4 cellular contexts compared by ENCODE assay signal in the genomic region with DNA sequence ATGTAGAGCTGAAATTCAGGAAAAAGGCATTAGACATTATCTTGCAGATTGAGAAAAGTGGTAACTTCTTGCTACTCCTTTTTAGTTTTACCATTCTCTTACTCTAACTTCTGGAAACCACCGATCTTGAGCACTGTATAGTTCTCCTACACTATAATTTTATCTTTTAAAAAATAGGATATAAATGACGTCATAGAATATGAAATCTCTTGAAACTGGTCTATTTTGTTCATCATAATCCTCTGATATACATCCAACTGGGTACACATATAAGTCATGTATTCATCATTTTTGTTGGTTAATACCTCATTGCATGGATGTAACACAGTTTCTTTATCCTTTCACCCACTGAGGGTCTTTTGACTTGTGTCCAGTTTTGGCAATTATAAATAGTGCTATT.
A peak's percentile ranks its signal among the peaks of the same experiment; 100 is the strongest.
TF ChIP-seq lines count a peak whose summit lies in the region.

No MANE protein-coding gene starts in this region.

TF ChIP-seq in HepG2, 621 proteins besides CTCF, POLR2A, EP300 and RAD21 (continues in another document):
- TF ChIP-seq, protein P1, sequence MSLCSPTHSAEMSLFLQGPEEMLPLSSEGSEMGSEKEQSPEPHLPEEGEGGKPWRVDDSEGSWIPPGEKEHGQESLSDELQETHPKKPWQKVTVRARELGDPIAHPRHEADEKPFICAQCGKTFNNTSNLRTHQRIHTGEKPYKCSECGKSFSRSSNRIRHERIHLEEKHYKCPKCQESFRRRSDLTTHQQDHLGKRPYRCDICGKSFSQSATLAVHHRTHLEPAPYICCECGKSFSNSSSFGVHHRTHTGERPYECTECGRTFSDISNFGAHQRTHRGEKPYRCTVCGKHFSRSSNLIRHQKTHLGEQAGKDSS (CRISPR knock-in tag; IDR thresholded peaks at IDR 0.05; ENCODE audit: borderline replicate concordance, low read depth) = no peak
- TF ChIP-seq ZBTB7A (CRISPR knock-in tag; IDR thresholded peaks at IDR 0.05) (no peak), ZNF224 (CRISPR knock-in tag; IDR thresholded peaks at IDR 0.05) (no peak), ZNF775 (CRISPR knock-in tag; IDR thresholded peaks at IDR 0.05; ENCODE audit: borderline replicate concordance) (no peak), SNAPC2 (CRISPR knock-in tag; IDR thresholded peaks at IDR 0.05) (no peak), ATF7 (IDR thresholded peaks at IDR 0.05) (peak; percentile 99), ATF7 (CRISPR knock-in tag; IDR thresholded peaks at IDR 0.05) (no peak), ZNF510 (CRISPR knock-in tag; IDR thresholded peaks at IDR 0.05; ENCODE audit: low read depth) (no peak)
- TF ChIP-seq, protein P2, sequence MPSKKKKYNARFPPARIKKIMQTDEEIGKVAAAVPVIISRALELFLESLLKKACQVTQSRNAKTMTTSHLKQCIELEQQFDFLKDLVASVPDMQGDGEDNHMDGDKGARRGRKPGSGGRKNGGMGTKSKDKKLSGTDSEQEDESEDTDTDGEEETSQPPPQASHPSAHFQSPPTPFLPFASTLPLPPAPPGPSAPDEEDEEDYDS (CRISPR knock-in tag; IDR thresholded peaks at IDR 0.05) = no peak
- TF ChIP-seq, protein P3, sequence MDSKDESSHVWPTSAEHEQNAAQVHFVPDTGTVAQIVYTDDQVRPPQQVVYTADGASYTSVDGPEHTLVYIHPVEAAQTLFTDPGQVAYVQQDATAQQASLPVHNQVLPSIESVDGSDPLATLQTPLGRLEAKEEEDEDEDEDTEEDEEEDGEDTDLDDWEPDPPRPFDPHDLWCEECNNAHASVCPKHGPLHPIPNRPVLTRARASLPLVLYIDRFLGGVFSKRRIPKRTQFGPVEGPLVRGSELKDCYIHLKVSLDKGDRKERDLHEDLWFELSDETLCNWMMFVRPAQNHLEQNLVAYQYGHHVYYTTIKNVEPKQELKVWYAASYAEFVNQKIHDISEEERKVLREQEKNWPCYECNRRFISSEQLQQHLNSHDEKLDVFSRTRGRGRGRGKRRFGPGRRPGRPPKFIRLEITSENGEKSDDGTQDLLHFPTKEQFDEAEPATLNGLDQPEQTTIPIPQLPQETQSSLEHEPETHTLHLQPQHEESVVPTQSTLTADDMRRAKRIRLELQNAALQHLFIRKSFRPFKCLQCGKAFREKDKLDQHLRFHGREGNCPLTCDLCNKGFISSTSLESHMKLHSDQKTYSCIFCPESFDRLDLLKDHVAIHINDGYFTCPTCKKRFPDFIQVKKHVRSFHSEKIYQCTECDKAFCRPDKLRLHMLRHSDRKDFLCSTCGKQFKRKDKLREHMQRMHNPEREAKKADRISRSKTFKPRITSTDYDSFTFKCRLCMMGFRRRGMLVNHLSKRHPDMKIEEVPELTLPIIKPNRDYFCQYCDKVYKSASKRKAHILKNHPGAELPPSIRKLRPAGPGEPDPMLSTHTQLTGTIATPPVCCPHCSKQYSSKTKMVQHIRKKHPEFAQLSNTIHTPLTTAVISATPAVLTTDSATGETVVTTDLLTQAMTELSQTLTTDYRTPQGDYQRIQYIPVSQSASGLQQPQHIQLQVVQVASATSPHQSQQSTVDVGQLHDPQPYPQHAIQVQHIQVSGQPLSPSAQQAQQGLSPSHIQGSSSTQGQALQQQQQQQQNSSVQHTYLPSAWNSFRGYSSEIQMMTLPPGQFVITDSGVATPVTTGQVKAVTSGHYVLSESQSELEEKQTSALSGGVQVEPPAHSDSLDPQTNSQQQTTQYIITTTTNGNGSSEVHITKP (CRISPR knock-in tag; IDR thresholded peaks at IDR 0.05; ENCODE audit: low read depth) = no peak

TF ChIP-seq in HEK293, 187 proteins besides CTCF, POLR2A, EP300 and RAD21:
- no peak for TF ChIP-seq RBAK (tag by site-specific recombination; IDR thresholded peaks at IDR 0.05)
- TF ChIP-seq ZNF837 (tag by site-specific recombination; IDR thresholded peaks at IDR 0.05) = no peak
- TF ChIP-seq, protein P4, sequence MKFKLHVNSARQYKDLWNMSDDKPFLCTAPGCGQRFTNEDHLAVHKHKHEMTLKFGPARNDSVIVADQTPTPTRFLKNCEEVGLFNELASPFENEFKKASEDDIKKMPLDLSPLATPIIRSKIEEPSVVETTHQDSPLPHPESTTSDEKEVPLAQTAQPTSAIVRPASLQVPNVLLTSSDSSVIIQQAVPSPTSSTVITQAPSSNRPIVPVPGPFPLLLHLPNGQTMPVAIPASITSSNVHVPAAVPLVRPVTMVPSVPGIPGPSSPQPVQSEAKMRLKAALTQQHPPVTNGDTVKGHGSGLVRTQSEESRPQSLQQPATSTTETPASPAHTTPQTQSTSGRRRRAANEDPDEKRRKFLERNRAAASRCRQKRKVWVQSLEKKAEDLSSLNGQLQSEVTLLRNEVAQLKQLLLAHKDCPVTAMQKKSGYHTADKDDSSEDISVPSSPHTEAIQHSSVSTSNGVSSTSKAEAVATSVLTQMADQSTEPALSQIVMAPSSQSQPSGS (tag by site-specific recombination; IDR thresholded peaks at IDR 0.05; ENCODE audit: low read depth) = peak; percentile 76
- TF ChIP-seq, protein P5, sequence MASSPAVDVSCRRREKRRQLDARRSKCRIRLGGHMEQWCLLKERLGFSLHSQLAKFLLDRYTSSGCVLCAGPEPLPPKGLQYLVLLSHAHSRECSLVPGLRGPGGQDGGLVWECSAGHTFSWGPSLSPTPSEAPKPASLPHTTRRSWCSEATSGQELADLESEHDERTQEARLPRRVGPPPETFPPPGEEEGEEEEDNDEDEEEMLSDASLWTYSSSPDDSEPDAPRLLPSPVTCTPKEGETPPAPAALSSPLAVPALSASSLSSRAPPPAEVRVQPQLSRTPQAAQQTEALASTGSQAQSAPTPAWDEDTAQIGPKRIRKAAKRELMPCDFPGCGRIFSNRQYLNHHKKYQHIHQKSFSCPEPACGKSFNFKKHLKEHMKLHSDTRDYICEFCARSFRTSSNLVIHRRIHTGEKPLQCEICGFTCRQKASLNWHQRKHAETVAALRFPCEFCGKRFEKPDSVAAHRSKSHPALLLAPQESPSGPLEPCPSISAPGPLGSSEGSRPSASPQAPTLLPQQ (tag by site-specific recombination; IDR thresholded peaks at IDR 0.05) = no peak

TF ChIP-seq in GM12878, 131 proteins besides CTCF, POLR2A, EP300 and RAD21:
- peak; percentile 57; the same call in 1 of the 2 replicates for TF ChIP-seq ATF7 (IDR thresholded peaks at IDR 0.05; ENCODE audit: low read depth)
- TF ChIP-seq, protein P6, sequence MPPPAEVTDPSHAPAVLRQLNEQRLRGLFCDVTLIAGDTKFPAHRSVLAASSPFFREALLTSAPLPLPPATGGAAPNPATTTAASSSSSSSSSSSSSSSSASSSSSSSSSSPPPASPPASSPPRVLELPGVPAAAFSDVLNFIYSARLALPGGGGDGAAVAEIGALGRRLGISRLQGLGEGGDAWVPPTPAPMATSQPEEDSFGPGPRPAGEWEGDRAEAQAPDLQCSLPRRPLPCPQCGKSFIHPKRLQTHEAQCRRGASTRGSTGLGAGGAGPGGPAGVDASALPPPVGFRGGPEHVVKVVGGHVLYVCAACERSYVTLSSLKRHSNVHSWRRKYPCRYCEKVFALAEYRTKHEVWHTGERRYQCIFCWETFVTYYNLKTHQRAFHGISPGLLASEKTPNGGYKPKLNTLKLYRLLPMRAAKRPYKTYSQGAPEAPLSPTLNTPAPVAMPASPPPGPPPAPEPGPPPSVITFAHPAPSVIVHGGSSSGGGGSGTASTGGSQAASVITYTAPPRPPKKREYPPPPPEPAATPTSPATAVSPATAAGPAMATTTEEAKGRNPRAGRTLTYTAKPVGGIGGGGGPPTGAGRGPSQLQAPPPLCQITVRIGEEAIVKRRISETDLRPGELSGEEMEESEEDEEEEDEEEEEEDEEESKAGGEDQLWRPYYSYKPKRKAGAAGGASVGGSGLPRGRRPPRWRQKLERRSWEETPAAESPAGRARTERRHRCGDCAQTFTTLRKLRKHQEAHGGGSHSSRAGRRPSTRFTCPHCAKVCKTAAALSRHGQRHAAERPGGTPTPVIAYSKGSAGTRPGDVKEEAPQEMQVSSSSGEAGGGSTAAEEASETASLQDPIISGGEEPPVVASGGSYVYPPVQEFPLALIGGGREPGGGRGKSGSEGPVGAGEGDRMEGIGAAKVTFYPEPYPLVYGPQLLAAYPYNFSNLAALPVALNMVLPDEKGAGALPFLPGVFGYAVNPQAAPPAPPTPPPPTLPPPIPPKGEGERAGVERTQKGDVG (CRISPR knock-in tag; IDR thresholded peaks at IDR 0.05) = no peak

TF ChIP-seq in K562, 482 proteins besides CTCF, POLR2A, EP300 and RAD21:
- no peak for TF ChIP-seq BRCA1 (IDR thresholded peaks at IDR 0.05)
- TF ChIP-seq BRCA1 (CRISPR knock-in tag; IDR thresholded peaks at IDR 0.05) = no peak
- TF ChIP-seq, protein P7, sequence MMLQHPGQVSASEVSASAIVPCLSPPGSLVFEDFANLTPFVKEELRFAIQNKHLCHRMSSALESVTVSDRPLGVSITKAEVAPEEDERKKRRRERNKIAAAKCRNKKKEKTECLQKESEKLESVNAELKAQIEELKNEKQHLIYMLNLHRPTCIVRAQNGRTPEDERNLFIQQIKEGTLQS (IDR thresholded peaks at IDR 0.05) = peak; percentile 29; the same call in 1 of the 2 replicates
- TF ChIP-seq, protein P7 (CRISPR knock-in tag; conservative IDR thresholded peaks at IDR 0.05) = no peak
- no peak for TF ChIP-seq PHF20 (IDR thresholded peaks at IDR 0.05; ENCODE audit: partially characterized antibody)
- TF ChIP-seq ZNF444 (CRISPR knock-in tag; IDR thresholded peaks at IDR 0.05) = no peak
- TF ChIP-seq CBX5 (IDR thresholded peaks at IDR 0.05; ENCODE audit: borderline replicate concordance, low read depth) = no peak
- TF ChIP-seq NR1H2 (CRISPR knock-in tag; IDR thresholded peaks at IDR 0.05) = no peak
- TF ChIP-seq ATF7 (IDR thresholded peaks at IDR 0.05) = peak; percentile 23; the same call in 1 of the 2 replicates
